18 cellular contexts compared by ENCODE assay signal in genomic region chr5:16693879-16694278, GRCh38.
"Had no signal": no experiment of that assay in that cellular context is flagged by ENCODE, and none has a peak within 500 bp of the region (broad histone marks: within the 10 kb centered on the region; RNA-seq: fewer than 3 reads in every experiment).

No MANE protein-coding gene starts in this region.

- H3K27me3 ChIP-seq: brain microvascular endothelial cell, foreskin keratinocyte, neutrophil, stomach, tibial artery, uterus had no signal

- H3K36me3 Mint-ChIP-seq: activated naive CD4-positive, alpha-beta T cell treated with anti-CD3 and anti-CD28 coated beads, Interleukin-2, amount 50 U/mL, for 72 hours had no signal

- H3K27ac Mint-ChIP-seq: activated naive CD4-positive, alpha-beta T cell treated with anti-CD3 and anti-CD28 coated beads, Interleukin-2, amount 50 U/mL, for 72 hours; activated T-helper 2 cell treated with anti-CD3 and anti-CD28 coated beads, Interferon-gamma antibody, Interleukin-2, Interleukin-4, amounts not matched to agents 10 μg/mL and 5 μg/mL and 100 μg/mL, durations not matched to agents 14 hours and 24 hours and 36 hours; dendritic cell treated with granulocyte-macrophage colony-stimulating factor and Interleukin-4, amounts not matched to agents 40 ng/mL and 50 ng/mL, for 4 days; endodermal cell had no signal

- H3K4me3 Mint-ChIP-seq: dendritic cell treated with granulocyte-macrophage colony-stimulating factor and Interleukin-4, amounts not matched to agents 40 ng/mL and 50 ng/mL, for 4 days; endodermal cell; naive thymus-derived CD4-positive, alpha-beta T cell had no signal

- H3K36me3 ChIP-seq: neutrophil, uterus had no signal

- H3K4me3 ChIP-seq: stomach, tibial artery, uterus had no signal

- H3K9me3 Mint-ChIP-seq: activated naive CD4-positive, alpha-beta T cell treated with anti-CD3 and anti-CD28 coated beads, Interleukin-2, amount 50 U/mL, for 72 hours; activated T-helper 2 cell treated with anti-CD3 and anti-CD28 coated beads, Interferon-gamma antibody, Interleukin-2, Interleukin-4, amounts not matched to agents 10 μg/mL and 5 μg/mL and 100 μg/mL, durations not matched to agents 14 hours and 24 hours and 36 hours; dendritic cell treated with granulocyte-macrophage colony-stimulating factor and Interleukin-4, amounts not matched to agents 40 ng/mL and 50 ng/mL, for 4 days; endodermal cell had no signal

- H3K27ac ChIP-seq: brain microvascular endothelial cell, foreskin keratinocyte, neutrophil, stomach, tibial artery, uterus had no signal

- H3K4me1 ChIP-seq: foreskin keratinocyte, tibial artery, uterus had no signal

- DNase-seq: amniotic stem cell; brain microvascular endothelial cell; endodermal cell; foreskin keratinocyte; left cardiac atrium; naive thymus-derived CD4-positive, alpha-beta T cell; retina; stimulated activated CD4-positive, alpha-beta T cell treated with anti-CD3 and anti-CD28 coated beads, Interleukin-15, amount 100 ng/mL, for 24 hours; stimulated activated CD4-positive, alpha-beta T cell treated with anti-CD3 and anti-CD28 coated beads, Interleukin-4, amount 100 ng/mL, for 4 hours; stomach; tibial artery; uterus had no signal

- ATAC-seq: activated naive CD4-positive, alpha-beta T cell treated with anti-CD3 and anti-CD28 coated beads, Interleukin-2, amount 50 U/mL, for 72 hours; esophagus mucosa; foreskin keratinocyte; left cardiac atrium; naive thymus-derived CD4-positive, alpha-beta T cell had no signal

- H3K4me1 Mint-ChIP-seq: endodermal cell had no signal

- FAIRE-seq: TTC549 had no signal

- H3K27me3 Mint-ChIP-seq: dendritic cell treated with granulocyte-macrophage colony-stimulating factor and Interleukin-4, amounts not matched to agents 40 ng/mL and 50 ng/mL, for 4 days had no signal

- H3K9me3 ChIP-seq: neutrophil, stomach, tibial artery, uterus had no signal
